8 cellular contexts compared by ENCODE assay signal in genomic region chr5:95861221-95861857, GRCh38. TPM values are rescaled to one million over a fixed set of nuclear protein-coding genes. Genes with fewer than 3 reads are reported as not detected.
DNase-seq lines count a peak whose midpoint lies in the region; ATAC-seq and TF ChIP-seq lines count a peak whose summit lies in the region.

No MANE protein-coding gene starts in this region.

- DNase-seq in 8988T (peak; percentile 47), GM23248 (peak; percentile 97), SIG-M5 treated with dmso at 0.1 percent for 504 hours (lab: John Stamatoyannopoulos, UW; ENCODE audit: unreplicated experiment) (peak; percentile 88), progenitor cell of endocrine pancreas (ENCODE audit: low spot score, unreplicated experiment) (no peak), GDM1 (lab: John Stamatoyannopoulos, UW) (no peak)

- H3K4me3 ChIP-seq in GM23248 (peak overlapping the region; percentile 28), esophagus (ENCODE audit: low read depth in 1 of 2, low read length in 2 of 2) (no peak overlapping the region)

- H3K36me3 Mint-ChIP-seq in progenitor cell of endocrine pancreas (ENCODE audit: insufficient read depth): no peaks in the 10 kb centered on the region

- H3K36me3 ChIP-seq in GM23248 (ENCODE audit: low read depth) (no peaks in the 10 kb centered on the region), esophagus (ENCODE audit: control insufficient read depth in 2 of 2, insufficient read depth in 2 of 2, low read length in 1 of 2) (no peaks in the 10 kb centered on the region)

- 6 to 7% methylated on average over 14 of the region's 14 CpGs for WGBS in GM23248 (ENCODE audit: low coverage in 1 of 2, low lambda C conversion rate in 2 of 2, missing lambda C conversion rate in 2 of 2), 2 experiments
- WGBS in esophagus, 2 donors: 60 to 62% methylated on average over 14 of the region's 14 CpGs

- no peaks in the 10 kb centered on the region for H3K79me2 ChIP-seq in GM23248 (ENCODE audit: insufficient read depth)

- ATAC-seq in GM21526 (IDR thresholded peaks at IDR 0.05; ENCODE audit: low FRiP score, unreplicated experiment) (no peak), GM21423 (IDR thresholded peaks at IDR 0.05; ENCODE audit: unreplicated experiment) (no peak)

- peaks cover 3% of the 10 kb centered on the region for H3K9me3 Mint-ChIP-seq in progenitor cell of endocrine pancreas (ENCODE audit: low read depth)

- no peaks in the 10 kb centered on the region for H4K20me1 ChIP-seq in GM23248 (ENCODE audit: insufficient read depth)

- no peak overlapping the region for H3K4me3 Mint-ChIP-seq in progenitor cell of endocrine pancreas (ENCODE audit: low read depth)

- in situ Hi-C loops in GM23248 (cut with MboI): no loop called here

- H3K27ac Mint-ChIP-seq in progenitor cell of endocrine pancreas: peak overlapping the region; percentile 68

- no peaks in the 10 kb centered on the region for H3K9me2 ChIP-seq in GM23248 (ENCODE audit: insufficient read depth)

- H3K4me1 ChIP-seq in GM23248 (ENCODE audit: insufficient read depth): peaks cover 74% of the 10 kb centered on the region
- H3K4me1 ChIP-seq in esophagus (ENCODE audit: control insufficient read depth in 2 of 2, insufficient read depth in 2 of 2, low read length in 1 of 2): peaks cover 0 to 14% of the 10 kb centered on the region in 2 donors

- no peaks in the 10 kb centered on the region for H3K9me3 ChIP-seq in GM23248 (ENCODE audit: low read depth)
- no peaks in the 10 kb centered on the region for H3K9me3 ChIP-seq in esophagus (ENCODE audit: control insufficient read depth in 2 of 2, insufficient read depth in 1 of 2, low read depth in 1 of 2, low read length in 1 of 2)

- H3K27me3 ChIP-seq in GM23248 (replicated peaks; ENCODE audit: insufficient read depth) (no peaks in the 10 kb centered on the region), esophagus (ENCODE audit: control insufficient read depth in 1 of 2, insufficient read depth in 2 of 2, low read length in 2 of 2) (no peaks in the 10 kb centered on the region)

- peak overlapping the region; percentile 87 for H3K9ac ChIP-seq in GM23248

- peaks cover 75% of the 10 kb centered on the region for H3K4me1 Mint-ChIP-seq in progenitor cell of endocrine pancreas (ENCODE audit: low read depth)

- peaks cover 63% of the 10 kb centered on the region for H3F3A ChIP-seq in GM23248 (ENCODE audit: insufficient read depth)

- H3K27ac ChIP-seq in GM23248 (peak overlapping the region; percentile 98), esophagus (ENCODE audit: low read depth in 2 of 2, low read length in 1 of 2) (peak overlapping the region; percentile 3 to 24)

- H3K4me2 ChIP-seq in GM23248 (ENCODE audit: unreplicated experiment): peak overlapping the region; percentile 66

- no peak for TF ChIP-seq CTCF in progenitor cell of endocrine pancreas (IDR thresholded peaks at IDR 0.05; ENCODE audit: unreplicated experiment)

- H2AFZ ChIP-seq in GM23248: 0 out of 2 replicates have a peak overlapping the region, but pooled peaks have one; percentile 1

- H3K27me3 Mint-ChIP-seq in progenitor cell of endocrine pancreas: no peaks in the 10 kb centered on the region

RNA-seq across cellular contexts. Expression of gene GLRX, which starts 38.8 kb away (rescaled TPM):
- total RNA-seq in GM23248 (2014; rRNA removed; shearing (Covaris generic)): 144 and 174 TPM in 2 replicates
- polyA plus RNA-seq in GM23248 (2016; fragmentation: Nextera tagmentation; extraction: Ambion mirVana) (316 and 320 TPM in 2 replicates), esophagus (10 to 100 TPM in 1 of 2 donors, 1 to 10 TPM in 1; 5.6 to 11.1 TPM)
- total RNA-seq in progenitor cell of endocrine pancreas: 11.6 and 12.7 TPM in 2 replicates

Comparison
In these comparisons a context has a peak if more than half of its experiments do, and no peak if none do; other contexts are left out.
1. DNase-seq: peak in 8988T (single experiment), GM23248 (single experiment) and SIG-M5 treated with dmso at 0.1 percent for 504 hours (single experiment); none in progenitor cell of endocrine pancreas (single experiment) and GDM1 (single experiment).
2. RNA of gene GLRX, which starts 38.8 kb away (total RNA-seq): 144 to 174 TPM in GM23248; 11.6 to 12.7 TPM in progenitor cell of endocrine pancreas; every median in the first group is over 10 times any median in the second.